8 cellular contexts compared by ENCODE assay signal in genomic region chr2:85911836-85912692, GRCh38. TPM values are rescaled to one million over a fixed set of nuclear protein-coding genes. Genes with fewer than 3 reads are reported as not detected.
A peak's percentile ranks its signal among the peaks of the same experiment; 100 is the strongest.
DNase-seq lines count a peak whose midpoint lies in the region; ATAC-seq and TF ChIP-seq lines count a peak whose summit lies in the region.

No MANE protein-coding gene starts in this region.

- H4K12ac ChIP-seq in trophoblast cell (ENCODE audit: low read depth, low read length) = no peak overlapping the region

- H2AFZ ChIP-seq in trophoblast cell (ENCODE audit: insufficient read depth, low read length, poor library complexity) = no peak overlapping the region

- H4K20me1 ChIP-seq in BLaER1 = no peaks in the 10 kb centered on the region

- H3K4me2 ChIP-seq in BLaER1 = peak overlapping the region; percentile 81
- H3K4me2 ChIP-seq in trophoblast cell (ENCODE audit: low read length) = no peak overlapping the region

- no peaks in the 10 kb centered on the region for H3K36me3 ChIP-seq in BLaER1
- H3K36me3 ChIP-seq in esophagus muscularis mucosa = no peaks in the 10 kb centered on the region
- no peaks in the 10 kb centered on the region for H3K36me3 ChIP-seq in trophoblast cell (ENCODE audit: control insufficient read depth in 1 of 2, insufficient read depth in 2 of 2, low read length in 2 of 2)

- no peak overlapping the region for H2AK5ac ChIP-seq in trophoblast cell (ENCODE audit: low read length)

- no peaks in the 10 kb centered on the region for H3K79me2 ChIP-seq in trophoblast cell (ENCODE audit: control insufficient read depth, insufficient read depth, low read length, poor library complexity)

- H3K4me1 ChIP-seq in BLaER1 (peaks cover 63% of the 10 kb centered on the region), esophagus muscularis mucosa (peaks cover 4 to 30% (median 19%) of the 10 kb centered on the region in 4 donors), trophoblast cell (ENCODE audit: control insufficient read depth in 1 of 2, insufficient read depth in 2 of 2, low read length in 2 of 2) (peaks cover 0 to 4% of the 10 kb centered on the region in 2 experiments)

- H3K9me3 ChIP-seq in BLaER1 = no peaks in the 10 kb centered on the region
- no peaks in the 10 kb centered on the region for H3K9me3 ChIP-seq in esophagus muscularis mucosa
- H3K9me3 ChIP-seq in trophoblast cell (ENCODE audit: insufficient read depth, low read depth, low read length) = no peaks in the 10 kb centered on the region

- H3K9ac ChIP-seq in BLaER1 = no peak overlapping the region; the same call in 1 of the 2 replicates
- H3K9ac ChIP-seq in trophoblast cell (ENCODE audit: low read length) = no peak overlapping the region

- TF ChIP-seq CTCF in esophagus muscularis mucosa (IDR thresholded peaks at IDR 0.05) = no peak

- H4K91ac ChIP-seq in trophoblast cell (ENCODE audit: low read depth, low read length) = peak overlapping the region; percentile 43

- H3K14ac ChIP-seq in trophoblast cell (ENCODE audit: low read length) = no peak overlapping the region

- TF ChIP-seq POLR2A in esophagus muscularis mucosa (IDR thresholded peaks at IDR 0.05; ENCODE audit: low read depth) = no peak

- DNase-seq in RPMI7951 (ENCODE audit: low read depth) = peak; percentile 94
- DNase-seq in esophagus muscularis mucosa (ENCODE audit: extremely low spot score) = no peak
- peak in 1 of 2 donors; percentile 49 for DNase-seq in trophoblast cell
- no peak for DNase-seq in NOMO-1 treated with DMSO at 0.1 percent for 48 hours (lab: John Stamatoyannopoulos, UW; ENCODE audit: unreplicated experiment)
- no peak for DNase-seq in DMS153 treated with DMSO at 0.1 percent for 48 hours (lab: John Stamatoyannopoulos, UW; ENCODE audit: unreplicated experiment)
- no peak for DNase-seq in SK-N-DZ (ENCODE audit: low spot score)

- no peak overlapping the region for H4K8ac ChIP-seq in trophoblast cell (ENCODE audit: low read depth, low read length)

- ATAC-seq in HG02870 (IDR thresholded peaks at IDR 0.05; ENCODE audit: unreplicated experiment) = no peak

- H2BK5ac ChIP-seq in trophoblast cell (ENCODE audit: low read depth, low read length, poor library complexity) = no peak overlapping the region

- H3K27me3 ChIP-seq in BLaER1 (no peaks in the 10 kb centered on the region), esophagus muscularis mucosa (no peaks in the 10 kb centered on the region), trophoblast cell (ENCODE audit: insufficient read depth, low read length) (no peaks in the 10 kb centered on the region)

- no peak overlapping the region for H3K18ac ChIP-seq in trophoblast cell (ENCODE audit: low read length)

- no peak overlapping the region for H3K23ac ChIP-seq in trophoblast cell (ENCODE audit: low read length)

- peak overlapping the region; percentile 15 for H2BK120ac ChIP-seq in trophoblast cell (ENCODE audit: insufficient read depth, low read length, poor library complexity)

- no peak overlapping the region for H3K4me3 ChIP-seq in BLaER1
- H3K4me3 ChIP-seq in esophagus muscularis mucosa = no peak overlapping the region
- H3K4me3 ChIP-seq in trophoblast cell (ENCODE audit: low read depth, low read length) = no peak overlapping the region

- H3K4ac ChIP-seq in trophoblast cell (ENCODE audit: low read depth, low read length) = no peak overlapping the region

- H3K79me1 ChIP-seq in trophoblast cell (ENCODE audit: low read length) = peaks cover 2% of the 10 kb centered on the region

- intact Hi-C loops in esophagus muscularis mucosa (cut with DNase I) = no loop called here

- 64% methylated on average over 7 of the region's 7 CpGs for WGBS in esophagus muscularis mucosa
- WGBS in trophoblast cell (ENCODE audit: extremely low coverage, insufficient coverage, insufficient read length) = no CpG with 5 or more reads among the region's 7 CpGs

- H3K27ac ChIP-seq in BLaER1 (peak overlapping the region; percentile 62; the same call in 1 of the 2 replicates), esophagus muscularis mucosa (replicated peaks in 1 of 4) (peak overlapping the region; percentile 9 to 71 (median 53)), trophoblast cell (ENCODE audit: low read depth, low read length) (peak overlapping the region; percentile 37)

- no peak for TF ChIP-seq EP300 in esophagus muscularis mucosa (IDR thresholded peaks at IDR 0.05)

- H2BK12ac ChIP-seq in trophoblast cell (ENCODE audit: low read length) = no peak overlapping the region

RNA-seq across cellular contexts. Expression of gene ST3GAL5, which starts 23.3 kb away (rescaled TPM):
- 83.2 and 98.5 TPM in 2 replicates for total RNA-seq in RPMI7951 (2014; rRNA removed; shearing (Covaris generic))
- 10 to 100 TPM; 11.3 to 21.6 (median 19.4) TPM for total RNA-seq in esophagus muscularis mucosa
- 23.2 and 23.6 TPM in 2 replicates for polyA plus RNA-seq in trophoblast cell (2013)
- 8.6 and 10.6 TPM in 2 replicates for polyA plus RNA-seq in SK-N-DZ (2014; cell fraction: cytosol; rRNA removed)
- polyA plus RNA-seq in SK-N-DZ (2014; cell fraction: nucleus; rRNA removed) = 4.1 and 8.4 TPM in 2 replicates
